ENCODE assay signal across 8 cellular contexts in genomic region chr11:123429851-123430735, GRCh38. TPM values are rescaled to one million over a fixed set of nuclear protein-coding genes. Genes with fewer than 3 reads are reported as not detected.
DNase-seq lines count a peak whose midpoint lies in the region; ATAC-seq and TF ChIP-seq lines count a peak whose summit lies in the region.

TSS of gene GRAMD1B (plus strand) at chr11:123430269. CDS start at chr11:123430793, 524 bp downstream.

- no peaks in the 10 kb centered on the region for H3K36me3 ChIP-seq in esophagus muscularis mucosa

- H3K36me3 Mint-ChIP-seq in natural killer cell treated with Interleukin-12 subunit alpha and Interleukin-12 subunit beta and Interleukin-15 and Interleukin-18, amount 100 ng/mL, for 72 hours, result no peaks in the 10 kb centered on the region

- H3K4me3 Mint-ChIP-seq in natural killer cell treated with Interleukin-12 subunit alpha and Interleukin-12 subunit beta and Interleukin-15 and Interleukin-18, amount 100 ng/mL, for 72 hours, result peak within 1 kb of the TSS; percentile 95
- H3K4me3 Mint-ChIP-seq in stimulated activated naive CD8-positive, alpha-beta T cell treated with anti-CD3 and anti-CD28 coated beads, Interleukin-15, amount 100 ng/mL, for 72 hours, result peak within 1 kb of the TSS; percentile 90

- TF ChIP-seq CTCF in GM12865 (IDR thresholded peaks at IDR 0.05; ENCODE audit: insufficient read depth, low read depth, low read length, missing control alignments), result peak; percentile 18
- TF ChIP-seq CTCF in esophagus muscularis mucosa (IDR thresholded peaks at IDR 0.05), result no peak

- 2% methylated on average over 49 of the region's 58 CpGs for WGBS in esophagus muscularis mucosa

- H3K4me3 ChIP-seq in GM12865 (ENCODE audit: low read depth, low read length) (peak within 1 kb of the TSS; percentile 77), esophagus muscularis mucosa (peak within 1 kb of the TSS; percentile 59 to 67 (median 60))

- H3K27me3 ChIP-seq in esophagus muscularis mucosa, result peaks cover 0 to 49% (median 4%) of the 10 kb centered on the region in 4 donors

- intact Hi-C loops in esophagus muscularis mucosa (cut with DNase I), result no loop called here

- peaks cover 19 to 22% of the 10 kb centered on the region in 2 donors for H3K4me1 Mint-ChIP-seq in natural killer cell treated with Interleukin-12 subunit alpha and Interleukin-12 subunit beta and Interleukin-15 and Interleukin-18, amount 100 ng/mL, for 72 hours (ENCODE audit: low read depth in 2 of 2)
- peaks cover 38% of the 10 kb centered on the region for H3K4me1 Mint-ChIP-seq in stimulated activated naive CD8-positive, alpha-beta T cell treated with anti-CD3 and anti-CD28 coated beads, Interleukin-15, amount 100 ng/mL, for 72 hours

- H3K27me3 Mint-ChIP-seq in natural killer cell treated with Interleukin-12 subunit alpha and Interleukin-12 subunit beta and Interleukin-15 and Interleukin-18, amount 100 ng/mL, for 72 hours, result peaks cover 0 to 12% of the 10 kb centered on the region in 2 donors
- peaks cover 19% of the 10 kb centered on the region for H3K27me3 Mint-ChIP-seq in stimulated activated naive CD8-positive, alpha-beta T cell treated with anti-CD3 and anti-CD28 coated beads, Interleukin-15, amount 100 ng/mL, for 72 hours

- TF ChIP-seq POLR2A in esophagus muscularis mucosa (IDR thresholded peaks at IDR 0.05; ENCODE audit: low read depth), result no peak

- DNase-seq in GM12865 (ENCODE audit: low read depth), result peak; percentile 83
- DNase-seq in NCI-H526 treated with DMSO at 0.1 percent for 48 hours (lab: John Stamatoyannopoulos, UW), result peak; percentile 61
- peak; percentile 87 for DNase-seq in activated CD8-positive, alpha-beta memory T cell treated with anti-CD3 and anti-CD28 coated beads, Interleukin-2, amount 50 U/mL, for 48 hours
- no peak for DNase-seq in esophagus muscularis mucosa (ENCODE audit: extremely low spot score)
- DNase-seq in natural killer cell treated with Interleukin-12 subunit alpha and Interleukin-12 subunit beta and Interleukin-15 and Interleukin-18, amount 100 ng/mL, for 72 hours (ENCODE audit: low spot score), result peak; percentile 76
- peak; percentile 82 to 84 for DNase-seq in stimulated activated naive CD8-positive, alpha-beta T cell treated with anti-CD3 and anti-CD28 coated beads, Interleukin-15, amount 100 ng/mL, for 72 hours
- no peak for DNase-seq in superior temporal gyrus (ENCODE audit: extremely low spot score)

- H3K4me1 ChIP-seq in esophagus muscularis mucosa, result peaks cover 15 to 23% (median 18%) of the 10 kb centered on the region in 4 donors

- peak; percentile 52 for ATAC-seq in HG02870 (IDR thresholded peaks at IDR 0.05; ENCODE audit: unreplicated experiment)
- ATAC-seq in natural killer cell treated with Interleukin-12 subunit alpha and Interleukin-12 subunit beta and Interleukin-15 and Interleukin-18, amount 100 ng/mL, for 72 hours, result peak; percentile 83 to 84
- peak; percentile 81 for ATAC-seq in stimulated activated naive CD8-positive, alpha-beta T cell treated with anti-CD3 and anti-CD28 coated beads, Interleukin-15, amount 100 ng/mL, for 72 hours

- no peaks in the 10 kb centered on the region for H3K9me3 Mint-ChIP-seq in natural killer cell treated with Interleukin-12 subunit alpha and Interleukin-12 subunit beta and Interleukin-15 and Interleukin-18, amount 100 ng/mL, for 72 hours
- H3K9me3 Mint-ChIP-seq in stimulated activated naive CD8-positive, alpha-beta T cell treated with anti-CD3 and anti-CD28 coated beads, Interleukin-15, amount 100 ng/mL, for 72 hours, result no peaks in the 10 kb centered on the region

- H3K9me3 ChIP-seq in esophagus muscularis mucosa, result no peaks in the 10 kb centered on the region

- peak within 1 kb of the TSS; percentile 62 to 81 for H3K27ac Mint-ChIP-seq in natural killer cell treated with Interleukin-12 subunit alpha and Interleukin-12 subunit beta and Interleukin-15 and Interleukin-18, amount 100 ng/mL, for 72 hours
- peak within 1 kb of the TSS; percentile 74 to 94 for H3K27ac Mint-ChIP-seq in stimulated activated naive CD8-positive, alpha-beta T cell treated with anti-CD3 and anti-CD28 coated beads, Interleukin-15, amount 100 ng/mL, for 72 hours

- TF ChIP-seq EP300 in esophagus muscularis mucosa (IDR thresholded peaks at IDR 0.05), result no peak

- H3K27ac ChIP-seq in esophagus muscularis mucosa (replicated peaks in 1 of 4), result peak within 1 kb of the TSS; percentile 54 to 62 (median 61)

RNA-seq across cellular contexts. Expression of gene GRAMD1B, which starts in this region (rescaled TPM):
- total RNA-seq in esophagus muscularis mucosa, result 1 to 10 TPM; 2.2 to 4.0 (median 3.5) TPM
- total RNA-seq in natural killer cell treated with Interleukin-12 subunit alpha and Interleukin-12 subunit beta and Interleukin-15 and Interleukin-18, amount 100 ng/mL, for 72 hours, result 100 to 1,000 TPM in 1 of 2 donors, 10 to 100 TPM in 1; 20.3 to 104 TPM

Comparison
In these comparisons a context has a peak if more than half of its experiments do, and no peak if none do; other contexts are left out.
1. RNA of gene GRAMD1B (total RNA-seq): 20.3 to 104 TPM in natural killer cell treated with Interleukin-12 subunit alpha and Interleukin-12 subunit beta and Interleukin-15 and Interleukin-18, amount 100 ng/mL, for 72 hours; 2.2 to 4.0 TPM in esophagus muscularis mucosa; every median in the first group is over 4 times any median in the second.
2. DNase-seq: peak in GM12865 (single experiment), NCI-H526 treated with DMSO at 0.1 percent for 48 hours (single experiment), activated CD8-positive, alpha-beta memory T cell treated with anti-CD3 and anti-CD28 coated beads, Interleukin-2, amount 50 U/mL, for 48 hours (single experiment), natural killer cell treated with Interleukin-12 subunit alpha and Interleukin-12 subunit beta and Interleukin-15 and Interleukin-18, amount 100 ng/mL, for 72 hours (single experiment) and stimulated activated naive CD8-positive, alpha-beta T cell treated with anti-CD3 and anti-CD28 coated beads, Interleukin-15, amount 100 ng/mL, for 72 hours (2 of 2); none in esophagus muscularis mucosa (single experiment) and superior temporal gyrus (single experiment).
3. Peak in every context shown above with its lines, with median percentiles within 50 percentile points of each other: ATAC-seq.